Comparison of ENCODE assay signal across 3 cellular contexts in the genomic region with DNA sequence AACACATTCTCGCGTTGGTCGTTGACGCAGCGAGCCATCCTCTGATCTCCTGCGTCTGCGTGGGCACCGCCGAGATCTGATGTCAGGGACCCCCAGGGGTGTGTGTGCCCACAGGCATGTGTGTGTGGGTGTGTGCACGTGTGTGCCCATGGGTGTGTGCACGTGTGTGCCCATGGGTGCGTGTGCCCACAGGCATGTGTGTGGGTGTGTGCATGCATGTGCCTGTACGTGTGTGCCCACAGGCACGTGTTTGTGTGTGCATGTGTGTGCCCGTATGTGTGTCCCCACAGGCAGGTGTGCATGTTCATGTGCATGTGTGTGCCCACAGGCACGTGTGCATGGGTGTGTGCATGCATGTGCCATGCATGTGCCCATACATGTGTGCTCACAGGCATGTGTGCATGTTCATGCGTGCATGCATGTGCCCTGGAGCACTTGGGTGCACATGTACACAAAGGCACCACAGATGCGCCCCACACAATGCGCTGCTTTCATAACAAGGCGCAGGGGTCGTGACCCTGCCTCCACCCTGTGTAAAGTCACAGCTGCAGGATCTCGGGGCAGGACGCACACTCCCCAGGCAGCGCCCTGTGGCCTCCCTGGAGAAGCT.
A peak's percentile ranks its signal among the peaks of the same experiment; 100 is the strongest.
TF ChIP-seq lines count a peak whose summit lies in the region.

No MANE protein-coding gene starts in this region.

TF ChIP-seq in HepG2, 621 proteins besides CTCF, POLR2A, EP300 and RAD21:
- TF ChIP-seq TBX3 (IDR thresholded peaks at IDR 0.05; ENCODE audit: borderline replicate concordance) (no peak), MTA1 (CRISPR knock-in tag; IDR thresholded peaks at IDR 0.05; ENCODE audit: borderline replicate concordance) (0 out of 2 replicates have a peak, but pooled peaks have one; percentile 22)
- TF ChIP-seq, protein P1, sequence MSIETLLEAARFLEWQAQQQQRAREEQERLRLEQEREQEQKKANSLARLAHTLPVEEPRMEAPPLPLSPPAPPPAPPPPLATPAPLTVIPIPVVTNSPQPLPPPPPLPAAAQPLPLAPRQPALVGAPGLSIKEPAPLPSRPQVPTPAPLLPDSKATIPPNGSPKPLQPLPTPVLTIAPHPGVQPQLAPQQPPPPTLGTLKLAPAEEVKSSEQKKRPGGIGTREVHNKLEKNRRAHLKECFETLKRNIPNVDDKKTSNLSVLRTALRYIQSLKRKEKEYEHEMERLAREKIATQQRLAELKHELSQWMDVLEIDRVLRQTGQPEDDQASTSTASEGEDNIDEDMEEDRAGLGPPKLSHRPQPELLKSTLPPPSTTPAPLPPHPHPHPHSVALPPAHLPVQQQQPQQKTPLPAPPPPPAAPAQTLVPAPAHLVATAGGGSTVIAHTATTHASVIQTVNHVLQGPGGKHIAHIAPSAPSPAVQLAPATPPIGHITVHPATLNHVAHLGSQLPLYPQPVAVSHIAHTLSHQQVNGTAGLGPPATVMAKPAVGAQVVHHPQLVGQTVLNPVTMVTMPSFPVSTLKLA (IDR thresholded peaks at IDR 0.05), result peak; percentile 98
TF ChIP-seq in HepG2: peak in this region for 2.

TF ChIP-seq in K562, 482 proteins besides CTCF, POLR2A, EP300 and RAD21:
- peak; percentile 21; the same call in 1 of the 2 replicates for TF ChIP-seq ZNF143 (CRISPR knock-in tag; IDR thresholded peaks at IDR 0.05)
- TF ChIP-seq, protein P2, sequence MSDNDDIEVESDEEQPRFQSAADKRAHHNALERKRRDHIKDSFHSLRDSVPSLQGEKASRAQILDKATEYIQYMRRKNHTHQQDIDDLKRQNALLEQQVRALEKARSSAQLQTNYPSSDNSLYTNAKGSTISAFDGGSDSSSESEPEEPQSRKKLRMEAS (CRISPR knock-in tag; IDR thresholded peaks at IDR 0.05), result peak; percentile 46; the same call in 1 of the 2 replicates
- TF ChIP-seq ADNP (tag; IDR thresholded peaks at IDR 0.05), result no peak
- TF ChIP-seq ZNF3 (CRISPR knock-in tag; IDR thresholded peaks at IDR 0.05), result no peak
- TF ChIP-seq KDM1A (IDR thresholded peaks at IDR 0.05), result peak in 1 of 2 experiments; percentile 26; a peak in 1 of 4 replicates
- TF ChIP-seq NR2F6 (CRISPR knock-in tag; IDR thresholded peaks at IDR 0.05), result no peak
- TF ChIP-seq, protein P3, sequence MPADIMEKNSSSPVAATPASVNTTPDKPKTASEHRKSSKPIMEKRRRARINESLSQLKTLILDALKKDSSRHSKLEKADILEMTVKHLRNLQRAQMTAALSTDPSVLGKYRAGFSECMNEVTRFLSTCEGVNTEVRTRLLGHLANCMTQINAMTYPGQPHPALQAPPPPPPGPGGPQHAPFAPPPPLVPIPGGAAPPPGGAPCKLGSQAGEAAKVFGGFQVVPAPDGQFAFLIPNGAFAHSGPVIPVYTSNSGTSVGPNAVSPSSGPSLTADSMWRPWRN (IDR thresholded peaks at IDR 0.05; ENCODE audit: low read depth), result no peak
- no peak for TF ChIP-seq ZNF407 (IDR thresholded peaks at IDR 0.05; ENCODE audit: low read depth)

TF ChIP-seq in SK-N-SH, 30 proteins besides CTCF, POLR2A, EP300 and RAD21:
- TF ChIP-seq, protein P2 (IDR thresholded peaks at IDR 0.05; ENCODE audit: low read depth), result no peak
- TF ChIP-seq ZBTB33 (IDR thresholded peaks at IDR 0.05; ENCODE audit: borderline replicate concordance, low read depth) (no peak), SIN3A (IDR thresholded peaks at IDR 0.05; ENCODE audit: borderline replicate concordance, low read depth, low read length) (no peak), TEAD4 (IDR thresholded peaks at IDR 0.05; ENCODE audit: borderline replicate concordance, insufficient read depth) (no peak), JUND (IDR thresholded peaks at IDR 0.05) (no peak), USF2 (IDR thresholded peaks at IDR 0.05; ENCODE audit: borderline replicate concordance, low read depth, low read length) (no peak), RCOR1 (IDR thresholded peaks at IDR 0.05; ENCODE audit: low read length) (no peak), SMC3 (IDR thresholded peaks at IDR 0.05; ENCODE audit: low read depth, low read length) (no peak), TAF1 (IDR thresholded peaks at IDR 0.05; ENCODE audit: borderline replicate concordance, low read depth, low read length) (no peak), GATA2 (CRISPR knock-in tag; IDR thresholded peaks at IDR 0.05) (no peak), RFX5 (IDR thresholded peaks at IDR 0.05; ENCODE audit: low read length) (no peak)
- TF ChIP-seq, protein P4, sequence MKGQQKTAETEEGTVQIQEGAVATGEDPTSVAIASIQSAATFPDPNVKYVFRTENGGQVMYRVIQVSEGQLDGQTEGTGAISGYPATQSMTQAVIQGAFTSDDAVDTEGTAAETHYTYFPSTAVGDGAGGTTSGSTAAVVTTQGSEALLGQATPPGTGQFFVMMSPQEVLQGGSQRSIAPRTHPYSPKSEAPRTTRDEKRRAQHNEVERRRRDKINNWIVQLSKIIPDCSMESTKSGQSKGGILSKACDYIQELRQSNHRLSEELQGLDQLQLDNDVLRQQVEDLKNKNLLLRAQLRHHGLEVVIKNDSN (IDR thresholded peaks at IDR 0.05; ENCODE audit: borderline replicate concordance, low read depth), result no peak
- TF ChIP-seq, protein P5, sequence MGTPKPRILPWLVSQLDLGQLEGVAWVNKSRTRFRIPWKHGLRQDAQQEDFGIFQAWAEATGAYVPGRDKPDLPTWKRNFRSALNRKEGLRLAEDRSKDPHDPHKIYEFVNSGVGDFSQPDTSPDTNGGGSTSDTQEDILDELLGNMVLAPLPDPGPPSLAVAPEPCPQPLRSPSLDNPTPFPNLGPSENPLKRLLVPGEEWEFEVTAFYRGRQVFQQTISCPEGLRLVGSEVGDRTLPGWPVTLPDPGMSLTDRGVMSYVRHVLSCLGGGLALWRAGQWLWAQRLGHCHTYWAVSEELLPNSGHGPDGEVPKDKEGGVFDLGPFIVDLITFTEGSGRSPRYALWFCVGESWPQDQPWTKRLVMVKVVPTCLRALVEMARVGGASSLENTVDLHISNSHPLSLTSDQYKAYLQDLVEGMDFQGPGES (IDR thresholded peaks at IDR 0.05; ENCODE audit: low read depth, low read length), result no peak
